In genomic region chr5:132002701-132003100, GRCh38 we compare ENCODE assay signal across 19 cellular contexts. TPM values are rescaled to one million over a fixed set of nuclear protein-coding genes. Genes with fewer than 3 reads are reported as not detected.
DNase-seq lines count a peak whose midpoint lies in the region; ATAC-seq and TF ChIP-seq lines count a peak whose summit lies in the region.
"Had no signal": no experiment of that assay in that cellular context is flagged by ENCODE, and none has a peak within 500 bp of the region (broad histone marks: within the 10 kb centered on the region; RNA-seq: fewer than 3 reads in every experiment).

No MANE protein-coding gene starts in this region.

- H3K9me3 ChIP-seq in BLaER1 treated with 17β-estradiol and CSF1 and Interleukin-3, amounts not matched to agents 10 nM and 100 nM (replicated peaks in 1 of 11): no peaks in the 10 kb centered on the region
- H3K9me3 ChIP-seq: esophagus muscularis mucosa, mucosa of descending colon, sigmoid colon, transverse colon had no signal

- H3K36me3 Mint-ChIP-seq in GM23338 (ENCODE audit: low read depth) (no peaks in the 10 kb centered on the region), neural crest cell (ENCODE audit: low read depth) (no peaks in the 10 kb centered on the region)
- H3K36me3 Mint-ChIP-seq: activated CD4-positive, alpha-beta memory T cell treated with anti-CD3 and anti-CD28 coated beads for 36 hours; activated naive CD8-positive, alpha-beta T cell treated with anti-CD3 and anti-CD28 coated beads for 36 hours had no signal

- H4K20me1 ChIP-seq in BLaER1 treated with 17β-estradiol and CSF1 and Interleukin-3, amounts not matched to agents 10 nM and 100 nM: peaks cover 0 to 6% (median 0%) of the 10 kb centered on the region in 11 experiments; a peak in 2 of 22 replicates
- no peaks in the 10 kb centered on the region for H4K20me1 ChIP-seq in GM23338 (replicated peaks; ENCODE audit: insufficient read depth)

- peak overlapping the region in 2 of 11 experiments; percentile 23 to 79; a peak in 2 of 22 replicates for H3K27ac ChIP-seq in BLaER1 treated with 17β-estradiol and CSF1 and Interleukin-3, amounts not matched to agents 10 nM and 100 nM
- H3K27ac ChIP-seq in GM23338 (ENCODE audit: low read depth): 0 out of 2 replicates have a peak overlapping the region, but pooled peaks have one; percentile 42
- H3K27ac ChIP-seq in caudate nucleus (ENCODE audit: low read depth, low read length): peak overlapping the region; percentile 95
- H3K27ac ChIP-seq: brain microvascular endothelial cell, esophagus muscularis mucosa, transverse colon had no signal

- H3K36me3 ChIP-seq in BLaER1 treated with 17β-estradiol and CSF1 and Interleukin-3, amounts not matched to agents 10 nM and 100 nM: no peaks in the 10 kb centered on the region
- no peaks in the 10 kb centered on the region for H3K36me3 ChIP-seq in GM23338 (ENCODE audit: insufficient read depth)
- H3K36me3 ChIP-seq: brain microvascular endothelial cell, esophagus muscularis mucosa, sigmoid colon, transverse colon had no signal

- H3K27me3 Mint-ChIP-seq in GM23338 (ENCODE audit: insufficient read depth, low read depth, poor library complexity) (peaks cover 8% of the 10 kb centered on the region), neural crest cell (ENCODE audit: low read depth) (peaks cover 2% of the 10 kb centered on the region)
- H3K27me3 Mint-ChIP-seq: activated CD4-positive, alpha-beta memory T cell treated with anti-CD3 and anti-CD28 coated beads for 36 hours; activated naive CD8-positive, alpha-beta T cell treated with anti-CD3 and anti-CD28 coated beads for 36 hours; activated T-cell treated with anti-CD3 and anti-CD28 coated beads, Interleukin-2, amount 50 U/mL, for 24 hours had no signal

- H3K4me1 ChIP-seq in BLaER1 treated with 17β-estradiol and CSF1 and Interleukin-3, amounts not matched to agents 10 nM and 100 nM: peaks cover 33 to 67% (median 63%) of the 10 kb centered on the region in 10 experiments
- peaks cover 18% of the 10 kb centered on the region for H3K4me1 ChIP-seq in GM23338 (ENCODE audit: insufficient read depth)
- H3K4me1 ChIP-seq: transverse colon had no signal

- DNase-seq in GM23338 (ENCODE audit: low spot score): no peak
- DNase-seq in caudate nucleus (lab: John Stamatoyannopoulos, UW): peak in 1 of 61 donors; percentile 20
- no peak for DNase-seq in neural crest cell (ENCODE audit: low read depth, low spot score)
- no peak for DNase-seq in activated effector memory CD4-positive, alpha-beta T cell treated with Interleukin-2 at 50 U/mL for 16 hours
- DNase-seq: activated CD4-positive, alpha-beta memory T cell treated with anti-CD3 and anti-CD28 coated beads for 36 hours; activated naive CD8-positive, alpha-beta T cell treated with anti-CD3 and anti-CD28 coated beads for 36 hours; activated T-cell treated with anti-CD3 and anti-CD28 coated beads, Interleukin-2, amount 50 U/mL, for 24 hours; NCI-H1105 treated with DMSO at 0.1 percent for 48 hours; NCI-H524; sigmoid colon; stimulated activated naive CD4-positive, alpha-beta T cell treated with Interleukin-2 at 50 U/mL for 16 hours; transverse colon had no signal

- peak overlapping the region; percentile 59; the same call in 1 of the 2 replicates for H2AFZ ChIP-seq in GM23338

- peak overlapping the region; percentile 13; the same call in 1 of the 3 replicates for H3K4me3 Mint-ChIP-seq in GM23338
- H3K4me3 Mint-ChIP-seq in neural crest cell: peak overlapping the region; percentile 60
- H3K4me3 Mint-ChIP-seq: activated CD4-positive, alpha-beta memory T cell treated with anti-CD3 and anti-CD28 coated beads for 36 hours; activated naive CD8-positive, alpha-beta T cell treated with anti-CD3 and anti-CD28 coated beads for 36 hours; activated T-cell treated with anti-CD3 and anti-CD28 coated beads, Interleukin-2, amount 50 U/mL, for 24 hours had no signal

- no peaks in the 10 kb centered on the region for H3K79me2 ChIP-seq in GM23338 (replicated peaks; ENCODE audit: insufficient read depth)

- TF ChIP-seq CTCF in GM23338 (conservative IDR thresholded peaks at IDR 0.05; ENCODE audit: low read depth in 2 of 2) (no peak), neural crest cell (conservative IDR thresholded peaks at IDR 0.05) (no peak)

- H3K9me2 ChIP-seq in GM23338 (ENCODE audit: insufficient read depth): peaks cover 4% of the 10 kb centered on the region; the same call in 1 of the 2 replicates

- no peaks in the 10 kb centered on the region for H3K27me3 ChIP-seq in BLaER1 treated with 17β-estradiol and CSF1 and Interleukin-3, amounts not matched to agents 10 nM and 100 nM
- no peaks in the 10 kb centered on the region for H3K27me3 ChIP-seq in GM23338 (ENCODE audit: insufficient read depth)
- H3K27me3 ChIP-seq: brain microvascular endothelial cell, esophagus muscularis mucosa, sigmoid colon, transverse colon had no signal

- no peak overlapping the region for H3K4me3 ChIP-seq in BLaER1 treated with 17β-estradiol and CSF1 and Interleukin-3, amounts not matched to agents 10 nM and 100 nM
- H3K4me3 ChIP-seq in GM23338: no peak overlapping the region
- H3K4me3 ChIP-seq: esophagus muscularis mucosa, mucosa of descending colon, sigmoid colon, transverse colon had no signal

- ATAC-seq in GM23338 (no peak), GM18909 (IDR thresholded peaks at IDR 0.05; ENCODE audit: poor library complexity, unreplicated experiment) (no peak), GM21717 (IDR thresholded peaks at IDR 0.05; ENCODE audit: unreplicated experiment) (no peak), GM21390 (IDR thresholded peaks at IDR 0.05; ENCODE audit: unreplicated experiment) (no peak)
- ATAC-seq: mucosa of descending colon had no signal

- peaks cover 32% of the 10 kb centered on the region for H3K4me1 Mint-ChIP-seq in GM23338
- H3K4me1 Mint-ChIP-seq in neural crest cell: peaks cover 48% of the 10 kb centered on the region

- H3K27ac Mint-ChIP-seq in GM23338 (no peak overlapping the region), neural crest cell (ENCODE audit: unreplicated experiment) (peak overlapping the region; percentile 90)
- H3K27ac Mint-ChIP-seq: activated CD4-positive, alpha-beta memory T cell treated with anti-CD3 and anti-CD28 coated beads for 36 hours; activated naive CD8-positive, alpha-beta T cell treated with anti-CD3 and anti-CD28 coated beads for 36 hours; activated T-cell treated with anti-CD3 and anti-CD28 coated beads, Interleukin-2, amount 50 U/mL, for 24 hours had no signal

- no peaks in the 10 kb centered on the region for H3F3A ChIP-seq in GM23338 (replicated peaks; ENCODE audit: low read depth)

- H3K9me3 Mint-ChIP-seq in GM23338 (no peaks in the 10 kb centered on the region), neural crest cell (peaks cover 3% of the 10 kb centered on the region)
- H3K9me3 Mint-ChIP-seq: activated CD4-positive, alpha-beta memory T cell treated with anti-CD3 and anti-CD28 coated beads for 36 hours; activated naive CD8-positive, alpha-beta T cell treated with anti-CD3 and anti-CD28 coated beads for 36 hours; activated T-cell treated with anti-CD3 and anti-CD28 coated beads, Interleukin-2, amount 50 U/mL, for 24 hours had no signal

- peak overlapping the region in 8 of 11 experiments; percentile 71 to 94 (median 89); a peak in 15 of 22 replicates for H3K4me2 ChIP-seq in BLaER1 treated with 17β-estradiol and CSF1 and Interleukin-3, amounts not matched to agents 10 nM and 100 nM
- H3K4me2 ChIP-seq in GM23338: peak overlapping the region; percentile 54

- no peak overlapping the region; a peak in 1 of 22 replicates for H3K9ac ChIP-seq in BLaER1 treated with 17β-estradiol and CSF1 and Interleukin-3, amounts not matched to agents 10 nM and 100 nM

TF ChIP-seq in GM23338, 12 proteins besides CTCF, POLR2A, EP300 and RAD21 (continues in another document):
- TF ChIP-seq EZH2 (IDR thresholded peaks at IDR 0.05; ENCODE audit: low read depth, unreplicated experiment) (no peak), CREB1 (CRISPR knock-in tag; IDR thresholded peaks at IDR 0.05; ENCODE audit: low read depth) (no peak)

RNA-seq across cellular contexts. Expression of gene ACSL6, which starts 8.8 kb away (rescaled TPM):
- total RNA-seq in GM23338 (2014; rRNA removed; shearing (Covaris generic)): 3.6 and 4.6 TPM in 2 replicates
- polyA plus RNA-seq in GM23338 (2016; fragmentation: Nextera tagmentation; extraction: Ambion mirVana): 0.76 and 1.1 TPM in 2 replicates
- total RNA-seq in neural crest cell: 0.84 and 1.7 TPM in 2 replicates

RNA-seq across cellular contexts. Expression of gene MEIKIN, which starts 57.2 kb away (rescaled TPM):
- total RNA-seq in GM23338 (2014; rRNA removed; shearing (Covaris generic)): not detected in 2 replicates
- polyA plus RNA-seq in GM23338 (2016; fragmentation: Nextera tagmentation; extraction: Ambion mirVana): not detected in 2 replicates
- total RNA-seq in neural crest cell: not detected in 2 replicates
- total RNA-seq: activated naive CD8-positive, alpha-beta T cell treated with anti-CD3 and anti-CD28 coated beads for 36 hours; esophagus muscularis mucosa; mucosa of descending colon; sigmoid colon; transverse colon had no signal

RNA-seq across cellular contexts. Expression of gene IL3, which starts 57.8 kb away (rescaled TPM):
- not detected in 2 replicates for total RNA-seq in GM23338 (2014; rRNA removed; shearing (Covaris generic))
- polyA plus RNA-seq in GM23338 (2016; fragmentation: Nextera tagmentation; extraction: Ambion mirVana): not detected in 2 replicates
- not detected in 2 replicates for total RNA-seq in neural crest cell
- total RNA-seq: esophagus muscularis mucosa, mucosa of descending colon, sigmoid colon, transverse colon had no signal
- polyA plus RNA-seq: sigmoid colon had no signal
